21 cellular contexts compared by ENCODE assay signal in genomic region chr12:16175893-16176292, GRCh38.
DNase-seq lines count a peak whose midpoint lies in the region; ATAC-seq lines count a peak whose summit lies in the region.
"Had no signal": no experiment of that assay in that cellular context is flagged by ENCODE, and none has a peak within 500 bp of the region (broad histone marks: within the 10 kb centered on the region; RNA-seq: fewer than 3 reads in every experiment).

No MANE protein-coding gene starts in this region.

- H3K4me1 ChIP-seq in GM23248 (ENCODE audit: insufficient read depth), result no peaks in the 10 kb centered on the region

- no peaks in the 10 kb centered on the region for H3K36me3 ChIP-seq in GM23248 (ENCODE audit: low read depth)
- H3K36me3 ChIP-seq: BLaER1 treated with 17β-estradiol and CSF1 and Interleukin-3, amounts not matched to agents 10 nM and 100 nM had no signal

- H3K4me3 ChIP-seq in GM23248 (no peak overlapping the region), skeletal muscle cell (ENCODE audit: low read depth, low read length) (no peak overlapping the region)
- H3K4me3 ChIP-seq: BLaER1 treated with 17β-estradiol and CSF1 and Interleukin-3, amounts not matched to agents 10 nM and 100 nM; GM12878; K562 had no signal

- no peak overlapping the region for H3K4me2 ChIP-seq in GM23248 (ENCODE audit: unreplicated experiment)

- WGBS in GM23248 (ENCODE audit: low coverage in 1 of 2, low lambda C conversion rate in 2 of 2, missing lambda C conversion rate in 2 of 2), 2 experiments, result 70 to 76% methylated on average over 2 of the region's 2 CpGs

- no peaks in the 10 kb centered on the region for H3F3A ChIP-seq in GM23248 (ENCODE audit: insufficient read depth)

- ATAC-seq in left ventricle myocardium superior (peak; percentile 86), HG02571 (IDR thresholded peaks at IDR 0.05; ENCODE audit: unreplicated experiment) (no peak), HG02763 (IDR thresholded peaks at IDR 0.05; ENCODE audit: unreplicated experiment) (no peak)
- ATAC-seq: GM12878, K562 had no signal

- intact Hi-C loops in left ventricle myocardium superior (cut with micrococcal nuclease), result no loop called here

- H3K9me3 ChIP-seq in GM23248 (ENCODE audit: low read depth), result no peaks in the 10 kb centered on the region
- H3K9me3 ChIP-seq: BLaER1 treated with 17β-estradiol and CSF1 and Interleukin-3, amounts not matched to agents 10 nM and 100 nM had no signal

- in situ Hi-C loops in GM23248 (cut with MboI), result no loop called here

- H3K27ac ChIP-seq in GM23248 (no peak overlapping the region), caudate nucleus (ENCODE audit: low read depth, low read length) (peak overlapping the region; percentile 36)
- H3K27ac ChIP-seq: BLaER1 treated with 17β-estradiol and CSF1 and Interleukin-3, amounts not matched to agents 10 nM and 100 nM had no signal

- DNase-seq in GM23248 (peak; percentile 17), caudate nucleus (lab: John Stamatoyannopoulos, UW) (no peak), left ventricle myocardium superior (no peak), skeletal muscle cell (ENCODE audit: low read depth) (peak; percentile 19), NOMO-1 treated with dmso at 0.1 percent for 144 hours (lab: John Stamatoyannopoulos, UW; ENCODE audit: unreplicated experiment) (no peak)
- DNase-seq: CD8-positive, alpha-beta memory T cell; DMS53; EL; GOT3; NCI-H1105 treated with DMSO at 0.1 percent for 48 hours; NCI-H1694; NCI-H510A; NCI-H748 treated with DMSO at 0.1 percent for 48 hours; NK-92 treated with Interleukin-12 subunit alpha and Interleukin-12 subunit beta, amount 100 ng/mL, for 24 hours; OCI-M1; SIG-M5 had no signal

- H3K9ac ChIP-seq in GM23248, result no peak overlapping the region
- H3K9ac ChIP-seq: BLaER1 treated with 17β-estradiol and CSF1 and Interleukin-3, amounts not matched to agents 10 nM and 100 nM had no signal

- H4K20me1 ChIP-seq in GM23248 (ENCODE audit: insufficient read depth), result no peaks in the 10 kb centered on the region
- H4K20me1 ChIP-seq: BLaER1 treated with 17β-estradiol and CSF1 and Interleukin-3, amounts not matched to agents 10 nM and 100 nM had no signal

- H3K79me2 ChIP-seq in GM23248 (ENCODE audit: insufficient read depth), result no peaks in the 10 kb centered on the region

- 0 out of 2 replicates have a peak, but pooled peaks cover 9% of the 10 kb centered on the region for H3K27me3 ChIP-seq in GM23248 (replicated peaks; ENCODE audit: insufficient read depth)
- H3K27me3 ChIP-seq: BLaER1 treated with 17β-estradiol and CSF1 and Interleukin-3, amounts not matched to agents 10 nM and 100 nM had no signal

- no peaks in the 10 kb centered on the region for H3K9me2 ChIP-seq in GM23248 (ENCODE audit: insufficient read depth)

- H2AFZ ChIP-seq in GM23248, result no peak overlapping the region

Comparison
In these comparisons a context has a peak if more than half of its experiments do, and no peak if none do; other contexts are left out.
1. DNase-seq: peak in GM23248 (single experiment) and skeletal muscle cell (single experiment); none in caudate nucleus (0 of 61), left ventricle myocardium superior (single experiment) and NOMO-1 treated with dmso at 0.1 percent for 144 hours (single experiment).